ENCODE assay signal across 9 cellular contexts in the genomic region with DNA sequence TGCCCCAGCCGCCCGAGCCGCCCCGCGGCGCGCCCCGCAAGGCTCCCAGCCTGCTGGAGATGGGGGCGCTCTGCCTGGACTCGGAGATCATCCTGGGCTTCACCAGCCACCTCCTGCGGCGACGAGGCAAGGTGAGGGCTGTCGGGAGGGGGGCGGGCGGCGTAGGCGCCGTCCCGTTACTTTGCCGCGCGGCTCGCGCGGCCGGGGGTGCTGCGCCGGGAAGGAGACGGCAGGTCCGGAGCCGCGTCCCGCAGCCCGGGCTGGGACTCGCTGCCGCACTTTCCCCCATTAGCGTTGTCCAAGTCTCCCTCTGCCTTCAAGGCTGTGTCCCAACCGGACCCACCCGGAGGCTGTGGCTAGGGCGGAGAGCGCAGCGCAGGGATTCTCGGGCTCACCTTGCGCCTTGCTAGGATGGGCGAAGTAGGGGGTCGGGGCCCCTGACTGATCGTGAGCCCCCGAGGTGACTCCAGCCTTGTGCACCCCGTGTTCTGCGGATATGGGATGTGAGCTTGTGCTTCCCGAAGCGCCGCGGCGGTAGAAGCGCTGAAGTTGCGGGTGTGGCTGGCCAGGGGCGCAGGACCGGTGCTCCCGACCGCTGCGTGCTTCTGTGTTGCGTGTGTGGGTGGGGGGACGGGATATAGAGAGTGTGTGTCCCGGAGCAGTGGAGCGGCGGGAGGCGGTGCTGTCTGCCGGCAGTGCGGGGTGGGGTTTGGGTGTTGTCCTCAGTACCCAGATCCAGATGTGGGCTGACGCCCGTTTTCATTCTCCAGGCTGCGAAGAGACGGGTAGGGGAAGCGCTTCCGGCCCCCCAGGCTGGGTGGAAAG. TPM values are rescaled to one million over a fixed set of nuclear protein-coding genes. Genes with fewer than 3 reads are reported as not detected.
DNase-seq lines count a peak whose midpoint lies in the region; ATAC-seq and TF ChIP-seq lines count a peak whose summit lies in the region.
"Had no signal": no experiment of that assay in that cellular context is flagged by ENCODE, and none has a peak within 500 bp of the region (broad histone marks: within the 10 kb centered on the region; RNA-seq: fewer than 3 reads in every experiment).

No MANE protein-coding gene starts in this region.

- H3K4me3 ChIP-seq in neural progenitor cell: peak overlapping the region; percentile 59

- TF ChIP-seq CTCF in CD4-positive, alpha-beta T cell (IDR thresholded peaks at IDR 0.05): no peak
- TF ChIP-seq CTCF in endothelial cell (IDR thresholded peaks at IDR 0.05; ENCODE audit: unreplicated experiment) (no peak), neural progenitor cell (IDR thresholded peaks at IDR 0.05) (no peak)

- peaks cover 4% of the 10 kb centered on the region for H3K4me1 Mint-ChIP-seq in CD4-positive, alpha-beta T cell (ENCODE audit: low read depth)
- H3K4me1 Mint-ChIP-seq in endothelial cell (ENCODE audit: unreplicated experiment) (peaks cover 12% of the 10 kb centered on the region), neural progenitor cell (peaks cover 15% of the 10 kb centered on the region)

- H3K36me3 ChIP-seq in neural progenitor cell: no peaks in the 10 kb centered on the region

- CTCF ChIA-PET in CD4-positive, alpha-beta T cell (lab: Charles Lee): interaction anchor here (1.2 kb wide), 1 partner anchor 8 kb away, joined by 4 read pairs; no protein-coding TSS in a partner anchor

- no peak overlapping the region for H2AFZ ChIP-seq in neural progenitor cell (replicated peaks)

- H4K20me1 ChIP-seq in neural progenitor cell (ENCODE audit: low read depth): peaks cover 48% of the 10 kb centered on the region

- DNase-seq in CD4-positive, alpha-beta T cell: peak in 1 of 10 experiments; percentile 4
- DNase-seq in HUDEP-2 (lab: John Stamatoyannopoulos, UW; ENCODE audit: unreplicated experiment in 76 of 76): peak in 62 of 76 experiments; percentile 3 to 80 (median 50)
- no peak for DNase-seq in endothelial cell (ENCODE audit: low spot score)
- DNase-seq in neural progenitor cell (ENCODE audit: low spot score): peak; percentile 55
- no peak for DNase-seq in globus pallidus (ENCODE audit: low spot score)
- DNase-seq in NCI-H2029 treated with DMSO at 0.1 percent for 48 hours (lab: John Stamatoyannopoulos, UW): no peak
- DNase-seq: NCI-H1092 had no signal

- POLR2A ChIA-PET in CD4-positive, alpha-beta T cell (lab: Charles Lee): interaction anchor here (1.1 kb wide), 1 partner anchor 427 kb away, joined by 7 read pairs; no protein-coding TSS in a partner anchor

- H3K27me3 Mint-ChIP-seq in CD4-positive, alpha-beta T cell: peaks cover 52% of the 10 kb centered on the region
- H3K27me3 Mint-ChIP-seq in endothelial cell (ENCODE audit: unreplicated experiment): peaks cover 14% of the 10 kb centered on the region
- H3K27me3 Mint-ChIP-seq in neural progenitor cell (ENCODE audit: insufficient read depth, low read depth): peaks cover 36% of the 10 kb centered on the region

- H3F3A ChIP-seq in neural progenitor cell (ENCODE audit: low read depth): peaks cover 6% of the 10 kb centered on the region

- H3K9me3 Mint-ChIP-seq in CD4-positive, alpha-beta T cell: no peaks in the 10 kb centered on the region
- no peaks in the 10 kb centered on the region for H3K9me3 Mint-ChIP-seq in endothelial cell (ENCODE audit: unreplicated experiment)
- H3K9me3 Mint-ChIP-seq in neural progenitor cell: no peaks in the 10 kb centered on the region

- peaks cover 27% of the 10 kb centered on the region for H3K79me2 ChIP-seq in neural progenitor cell (ENCODE audit: low read depth)

- intact Hi-C loops in CD4-positive, alpha-beta T cell (cut with DNase I, micrococcal nuclease): loop anchor here (1.0 to 5.0 kb wide), 6 partner anchors 59 to 571 kb away; no protein-coding TSS in a partner anchor

- peak overlapping the region; percentile 92 for H3K4me2 ChIP-seq in neural progenitor cell

- H3K27ac Mint-ChIP-seq in CD4-positive, alpha-beta T cell: no peak overlapping the region
- no peak overlapping the region for H3K27ac Mint-ChIP-seq in endothelial cell (ENCODE audit: unreplicated experiment)
- no peak overlapping the region for H3K27ac Mint-ChIP-seq in neural progenitor cell

- H3K27ac ChIP-seq in CD4-positive, alpha-beta T cell (ENCODE audit: low read depth, low read length): no peak overlapping the region
- no peak overlapping the region for H3K27ac ChIP-seq in neural progenitor cell

- H3K9ac ChIP-seq in neural progenitor cell: no peak overlapping the region

- no peak for ATAC-seq in CD4-positive, alpha-beta T cell (ENCODE audit: poor library complexity)
- ATAC-seq in HG03097 (IDR thresholded peaks at IDR 0.05; ENCODE audit: low FRiP score, unreplicated experiment): no peak
- ATAC-seq in HG02623 (IDR thresholded peaks at IDR 0.05; ENCODE audit: unreplicated experiment): no peak

- H3K4me3 Mint-ChIP-seq in CD4-positive, alpha-beta T cell: peak overlapping the region; percentile 63
- H3K4me3 Mint-ChIP-seq in endothelial cell (ENCODE audit: unreplicated experiment) (peak overlapping the region; percentile 71), neural progenitor cell (peak overlapping the region; percentile 81)

- H3K9me3 ChIP-seq in CD4-positive, alpha-beta T cell (ENCODE audit: control insufficient read depth, low read length): no peaks in the 10 kb centered on the region
- no peaks in the 10 kb centered on the region for H3K9me3 ChIP-seq in neural progenitor cell (ENCODE audit: low read depth)

- H3K27me3 ChIP-seq in CD4-positive, alpha-beta T cell (ENCODE audit: control insufficient read depth, insufficient read depth, low read length): peaks cover 61% of the 10 kb centered on the region
- peaks cover 51% of the 10 kb centered on the region for H3K27me3 ChIP-seq in neural progenitor cell

- H3K36me3 Mint-ChIP-seq in CD4-positive, alpha-beta T cell (ENCODE audit: low read depth): no peaks in the 10 kb centered on the region
- H3K36me3 Mint-ChIP-seq in endothelial cell (ENCODE audit: low read depth, unreplicated experiment) (no peaks in the 10 kb centered on the region), neural progenitor cell (no peaks in the 10 kb centered on the region)

- H3K4me1 ChIP-seq in neural progenitor cell: peaks cover 47% of the 10 kb centered on the region

RNA-seq across cellular contexts. Expression of a gene that starts 1.7 kb away (rescaled TPM):
- under 1 TPM; 0.25 to 0.31 TPM for total RNA-seq in CD4-positive, alpha-beta T cell
- total RNA-seq in endothelial cell (ENCODE audit: unreplicated experiment) (96.9 TPM), neural progenitor cell (ENCODE audit: low replicate concordance) (6.1 and 40.2 TPM in 2 replicates)

RNA-seq across cellular contexts. Expression of a gene that starts 51.2 kb away (rescaled TPM):
- total RNA-seq in CD4-positive, alpha-beta T cell: not detected
- 1.2 TPM for total RNA-seq in endothelial cell (ENCODE audit: unreplicated experiment)
- 0.87 and 1.2 TPM in 2 replicates for total RNA-seq in neural progenitor cell (ENCODE audit: low replicate concordance)

Comparison
In these comparisons a context has a peak if more than half of its experiments do, and no peak if none do; other contexts are left out.
1. DNase-seq: peak in HUDEP-2 (62 of 76) and neural progenitor cell (single experiment); none in endothelial cell (single experiment), globus pallidus (single experiment) and NCI-H2029 treated with DMSO at 0.1 percent for 48 hours (single experiment).
2. Peak in every context shown above with its lines, with median percentiles within 50 percentile points of each other: H3K4me3 Mint-ChIP-seq.